Comparison of ENCODE assay signal across 14 cellular contexts in the genomic region with DNA sequence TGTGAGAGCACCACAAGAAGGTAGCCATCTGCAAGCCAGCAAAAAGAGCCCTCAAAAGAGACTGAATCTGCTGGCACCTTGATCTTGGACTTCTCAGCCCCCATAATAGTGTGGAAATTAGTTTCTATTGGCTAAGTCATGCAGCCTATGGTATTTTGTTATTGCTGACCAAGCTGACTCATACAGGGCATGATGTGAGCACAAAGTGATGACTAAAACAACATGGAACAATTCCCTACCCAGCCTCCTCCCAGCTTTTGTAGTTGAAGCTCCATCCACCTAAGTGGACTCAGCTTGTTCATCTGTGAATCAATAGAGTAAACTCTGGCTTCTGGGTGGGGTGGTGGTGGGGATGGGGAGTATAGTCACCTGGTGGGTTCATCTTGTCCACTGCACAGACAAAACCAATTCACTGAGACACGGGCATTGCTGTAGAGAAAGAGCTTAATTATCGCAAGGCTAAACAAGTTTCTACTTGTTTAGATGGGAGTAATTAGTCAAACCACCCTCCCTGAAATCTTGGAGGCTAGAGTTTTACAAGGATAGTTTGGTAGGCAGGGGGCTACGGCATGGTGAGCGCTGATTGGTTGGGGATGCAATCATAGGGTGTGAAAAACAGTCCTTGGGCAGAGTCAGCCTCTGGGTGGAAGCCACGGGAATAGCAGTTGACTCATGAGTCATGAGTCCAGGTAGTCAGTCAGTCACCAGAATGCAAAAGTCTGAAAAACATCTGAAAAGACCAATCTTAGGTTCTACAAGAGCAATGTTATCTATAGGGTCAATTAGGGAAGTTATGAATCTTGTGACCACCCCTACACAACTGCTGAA.
DNase-seq lines count a peak whose midpoint lies in the region; TF ChIP-seq lines count a peak whose summit lies in the region.
"Had no signal": no experiment of that assay in that cellular context is flagged by ENCODE, and none has a peak within 500 bp of the region (broad histone marks: within the 10 kb centered on the region; RNA-seq: fewer than 3 reads in every experiment).

No MANE protein-coding gene starts in this region.

- no peak overlapping the region for H3K4me3 Mint-ChIP-seq in MCF 10A (ENCODE audit: unreplicated experiment)

- no peak overlapping the region for H3K9ac ChIP-seq in fibroblast of lung (ENCODE audit: insufficient read depth, low read length)

- H3K4me3 ChIP-seq in breast epithelium: no peak overlapping the region
- no peak overlapping the region for H3K4me3 ChIP-seq in fibroblast of lung (replicated peaks in 1 of 4; ENCODE audit: control extremely low read depth in 1 of 4, insufficient read depth in 1 of 4, low read depth in 3 of 4, low read length in 4 of 4)
- no peak overlapping the region for H3K4me3 ChIP-seq in sigmoid colon
- H3K4me3 ChIP-seq: ovary had no signal

- 92 to 93% methylated on average over 5 of the region's 5 CpGs for WGBS in sigmoid colon, 2 donors

- POLR2A ChIA-PET in MCF 10A (lab: Yijun Ruan, JAX): interaction anchor here (0.7 to 1.0 kb wide), 2 partner anchors 12 to 420 kb away, joined by 3 to 4 read pairs; a partner anchor contains a TSS

- BruUV-seq in MCF 10A (replicated peaks; lab: Mats Ljungman, UMichigan): no TSS peak

- TF ChIP-seq CTCF in MCF 10A (IDR thresholded peaks at IDR 0.05; ENCODE audit: unreplicated experiment) (no peak), breast epithelium (IDR thresholded peaks at IDR 0.05) (no peak), fibroblast of lung (conservative IDR thresholded peaks at IDR 0.05 in 1 of 2, IDR thresholded peaks at IDR 0.05 in 1 of 2; ENCODE audit: low read depth in 1 of 2, low read length in 2 of 2) (no peak), sigmoid colon (IDR thresholded peaks at IDR 0.05) (no peak)

- peak; percentile 50 for DNase-seq in MCF 10A (ENCODE audit: unreplicated experiment)
- no peak for DNase-seq in breast epithelium (ENCODE audit: low spot score in 2 of 2)
- peak; percentile 70 for DNase-seq in RPMI7951 (ENCODE audit: low read depth)
- DNase-seq in fibroblast of lung (ENCODE audit: low read depth in 2 of 2): peak; percentile 59 to 67
- peak; percentile 60 for DNase-seq in stromal cell of bone marrow (ENCODE audit: low read depth)
- DNase-seq in sigmoid colon: no peak
- no peak for DNase-seq in activated T-cell treated with anti-CD3 and anti-CD28 coated beads for 4 hours
- DNase-seq in NCI-H526 treated with DMSO at 0.1 percent for 48 hours (lab: John Stamatoyannopoulos, UW): no peak
- DNase-seq: activated CD4-positive, alpha-beta T cell treated with anti-CD3 and anti-CD28 coated beads, Interleukin-2, amount 50 U/mL, for 1 hour; activated T-cell treated with anti-CD3 and anti-CD28 coated beads, Interleukin-2, amount 50 U/mL, for 48 hours; Caco-2; midbrain; NCI-H1048; ovary had no signal

- H3K27me3 ChIP-seq in breast epithelium (no peaks in the 10 kb centered on the region), fibroblast of lung (ENCODE audit: control insufficient read depth, insufficient read depth, low read length) (no peaks in the 10 kb centered on the region), sigmoid colon (no peaks in the 10 kb centered on the region)
- H3K27me3 ChIP-seq: ovary had no signal

- no peak for TF ChIP-seq POLR2A in breast epithelium (IDR thresholded peaks at IDR 0.05)
- TF ChIP-seq POLR2A in sigmoid colon (IDR thresholded peaks at IDR 0.05): no peak

- H3K9me3 Mint-ChIP-seq in MCF 10A (ENCODE audit: unreplicated experiment): peaks cover 19% of the 10 kb centered on the region

- H3K9me3 ChIP-seq in breast epithelium (no peaks in the 10 kb centered on the region), fibroblast of lung (ENCODE audit: control insufficient read depth, insufficient read depth, low read depth, low read length) (no peaks in the 10 kb centered on the region), sigmoid colon (no peaks in the 10 kb centered on the region)
- H3K9me3 ChIP-seq: Caco-2, ovary had no signal

- H3K79me2 ChIP-seq in fibroblast of lung (ENCODE audit: control insufficient read depth, insufficient read depth, low read length): no peaks in the 10 kb centered on the region

- H2AFZ ChIP-seq in fibroblast of lung (ENCODE audit: low read length): peak overlapping the region; percentile 33

- H3K4me2 ChIP-seq in fibroblast of lung (ENCODE audit: extremely low read depth, insufficient read depth, low read length): peak overlapping the region; percentile 5

- CTCF ChIA-PET in MCF 10A (lab: Yijun Ruan, JAX): interaction anchor here (0.5 to 1.4 kb wide), 4 partner anchors 55 to 636 kb away, joined by 3 to 4 read pairs (median 3); no protein-coding TSS in a partner anchor

- no peak for TF ChIP-seq EP300 in sigmoid colon (IDR thresholded peaks at IDR 0.05)

- no peaks in the 10 kb centered on the region for H4K20me1 ChIP-seq in fibroblast of lung (ENCODE audit: control insufficient read depth, extremely low read depth, insufficient read depth, low read length)

- H3K4me1 ChIP-seq in breast epithelium: no peaks in the 10 kb centered on the region
- H3K4me1 ChIP-seq in fibroblast of lung (ENCODE audit: control insufficient read depth, extremely low read depth, insufficient read depth, low read length): peaks cover 4% of the 10 kb centered on the region
- H3K4me1 ChIP-seq in sigmoid colon: peaks cover 0 to 13% (median 3%) of the 10 kb centered on the region in 4 donors
- H3K4me1 ChIP-seq: Caco-2 had no signal

- intact Hi-C loops in MCF 10A (cut with micrococcal nuclease) (no loop called here), breast epithelium (cut with DNase I; ENCODE audit: low total_unique reads) (no loop called here), sigmoid colon (cut with DNase I) (no loop called here)

- H3K27me3 Mint-ChIP-seq in MCF 10A (ENCODE audit: insufficient read depth, unreplicated experiment): no peaks in the 10 kb centered on the region

- H3K27ac Mint-ChIP-seq in MCF 10A (ENCODE audit: low read depth, unreplicated experiment): peak overlapping the region; percentile 88

- H3K27ac ChIP-seq in breast epithelium (no peak overlapping the region), fibroblast of lung (ENCODE audit: insufficient read depth, low read length) (no peak overlapping the region), sigmoid colon (no peak overlapping the region)
- H3K27ac ChIP-seq: ovary had no signal

- H3K36me3 ChIP-seq in breast epithelium: no peaks in the 10 kb centered on the region
- H3K36me3 ChIP-seq in fibroblast of lung (ENCODE audit: control insufficient read depth, insufficient read depth, low read length): no peaks in the 10 kb centered on the region
- no peaks in the 10 kb centered on the region for H3K36me3 ChIP-seq in sigmoid colon
- H3K36me3 ChIP-seq: ovary had no signal

- H3K36me3 Mint-ChIP-seq in MCF 10A (ENCODE audit: insufficient read depth, unreplicated experiment): no peaks in the 10 kb centered on the region

- peaks cover 7% of the 10 kb centered on the region for H3K4me1 Mint-ChIP-seq in MCF 10A (ENCODE audit: insufficient read depth, unreplicated experiment)

Comparison
In these comparisons a context has a peak if more than half of its experiments do, and no peak if none do; other contexts are left out.
1. DNase-seq: peak in MCF 10A (single experiment), RPMI7951 (single experiment), fibroblast of lung (2 of 2) and stromal cell of bone marrow (single experiment); none in breast epithelium (0 of 2), sigmoid colon (single experiment), activated T-cell treated with anti-CD3 and anti-CD28 coated beads for 4 hours (single experiment) and NCI-H526 treated with DMSO at 0.1 percent for 48 hours (single experiment).